In genomic region chr17:30519707-30520106, GRCh38 we compare ENCODE assay signal across 9 cellular contexts. TPM values are rescaled to one million over a fixed set of nuclear protein-coding genes. Genes with fewer than 3 reads are reported as not detected.
DNase-seq lines count a peak whose midpoint lies in the region; ATAC-seq, FAIRE-seq and TF ChIP-seq lines count a peak whose summit lies in the region.
"Had no signal": no experiment of that assay in that cellular context is flagged by ENCODE, and none has a peak within 500 bp of the region (broad histone marks: within the 10 kb centered on the region; RNA-seq: fewer than 3 reads in every experiment).

No MANE protein-coding gene starts in this region.

- no peak for ATAC-seq in GM18505 (IDR thresholded peaks at IDR 0.05; ENCODE audit: unreplicated experiment)

- H3K27ac ChIP-seq in thyroid gland, result no peak overlapping the region

- TF ChIP-seq POLR2A in thyroid gland (IDR thresholded peaks at IDR 0.05) (no peak), GM18505 (IDR thresholded peaks at IDR 0.05; ENCODE audit: borderline replicate concordance, extremely low read depth, insufficient read depth, insufficient read length) (no peak)

- peak overlapping the region; percentile 28 for H3K4me3 Mint-ChIP-seq in osteocyte (ENCODE audit: unreplicated experiment)

- intact Hi-C loops in thyroid gland (cut with DNase I), result no loop called here

- H3K27ac Mint-ChIP-seq in osteocyte (ENCODE audit: unreplicated experiment), result peak overlapping the region; percentile 91

- peaks cover 26% of the 10 kb centered on the region for H3K36me3 Mint-ChIP-seq in osteocyte (ENCODE audit: unreplicated experiment)

- DNase-seq in AG09319 (ENCODE audit: extremely low read depth, low read depth) (peak; percentile 76), RCC 7860 (ENCODE audit: low spot score) (peak; percentile 62), fibroblast of gingiva (ENCODE audit: low read depth) (peak; percentile 91), osteocyte (ENCODE audit: extremely low spot score, unreplicated experiment) (no peak), thyroid gland (no peak), NCI-H524 treated with DMSO at 0.1 percent for 48 hours (lab: John Stamatoyannopoulos, UW) (no peak), epidermal melanocyte (ENCODE audit: insufficient read length, low spot score) (no peak)
- DNase-seq: GDM1 had no signal

- H3K9me3 ChIP-seq in thyroid gland, result no peaks in the 10 kb centered on the region

- 72 to 78% methylated on average over 3 of the region's 3 CpGs for WGBS in thyroid gland, 2 donors

- H3K9me3 Mint-ChIP-seq in osteocyte (ENCODE audit: unreplicated experiment), result no peaks in the 10 kb centered on the region

- peaks cover 23% of the 10 kb centered on the region for H3K4me1 Mint-ChIP-seq in osteocyte (ENCODE audit: unreplicated experiment)

- no peak overlapping the region for H3K4me3 ChIP-seq in thyroid gland (replicated peaks in 1 of 3)

- peaks cover 18 to 21% of the 10 kb centered on the region in 2 donors for H3K36me3 ChIP-seq in thyroid gland

- no peaks in the 10 kb centered on the region for H3K27me3 ChIP-seq in thyroid gland

- no peaks in the 10 kb centered on the region for H3K27me3 Mint-ChIP-seq in osteocyte (ENCODE audit: unreplicated experiment)

- no peaks in the 10 kb centered on the region for H3K4me1 ChIP-seq in thyroid gland

- TF ChIP-seq CTCF in AG09319 (IDR thresholded peaks at IDR 0.05; ENCODE audit: low read depth, low read length), result no peak
- TF ChIP-seq CTCF in osteocyte (IDR thresholded peaks at IDR 0.05), result no peak
- TF ChIP-seq CTCF in thyroid gland (IDR thresholded peaks at IDR 0.05), result no peak

- FAIRE-seq in RCC 7860 (lab: Jason Lieb, UNC), result no peak

RNA-seq across cellular contexts. Expression of gene GOSR1, which starts 42.5 kb away (rescaled TPM):
- 47.3 and 55.0 TPM in 2 replicates for total RNA-seq in osteocyte
- total RNA-seq in thyroid gland, result 10 to 100 TPM; 36.3 to 70.4 (median 54.7) TPM

Comparison
In these comparisons a context has a peak if more than half of its experiments do, and no peak if none do; other contexts are left out.
1. DNase-seq: peak in AG09319 (single experiment), RCC 7860 (single experiment) and fibroblast of gingiva (single experiment); none in osteocyte (single experiment), thyroid gland (0 of 2), NCI-H524 treated with DMSO at 0.1 percent for 48 hours (single experiment) and epidermal melanocyte (single experiment).